11 cellular contexts compared by ENCODE assay signal in the genomic region with DNA sequence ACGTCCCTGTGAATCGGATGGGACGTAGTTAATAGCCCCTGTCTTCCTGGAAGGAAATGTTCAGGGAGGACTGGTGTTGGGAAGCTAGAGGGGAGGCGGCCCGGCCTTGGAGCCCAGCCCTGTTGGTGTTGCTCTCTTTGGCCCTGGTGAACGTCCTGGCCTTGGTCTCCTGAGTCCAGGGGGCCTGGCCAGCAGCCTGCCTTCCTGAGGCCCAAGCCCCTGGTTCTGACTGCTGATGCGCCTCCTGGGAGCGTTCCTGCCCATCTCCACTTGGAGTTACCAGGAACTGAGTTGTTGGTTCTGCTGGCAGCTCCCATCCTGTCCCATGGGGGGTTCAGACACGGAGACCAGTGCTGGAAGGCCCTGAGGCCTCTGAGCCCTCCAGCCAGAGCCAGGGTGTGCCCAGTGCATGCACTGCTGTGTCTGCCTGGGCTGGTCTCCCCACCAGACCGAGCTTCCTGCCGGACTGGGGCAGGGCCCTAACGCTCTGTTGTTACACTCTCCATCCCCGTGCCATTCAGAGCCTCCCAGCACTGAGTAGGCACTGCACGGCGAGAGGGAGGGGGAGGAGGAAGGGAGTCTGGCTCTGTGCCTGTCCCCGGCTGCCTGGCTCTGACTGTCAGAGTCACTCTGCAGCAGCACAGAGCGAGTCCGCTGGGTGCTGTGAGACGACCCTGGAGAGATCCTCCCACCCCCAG.
DNase-seq lines count a peak whose midpoint lies in the region; ATAC-seq and TF ChIP-seq lines count a peak whose summit lies in the region.
"Had no signal": no experiment of that assay in that cellular context is flagged by ENCODE, and none has a peak within 500 bp of the region (broad histone marks: within the 10 kb centered on the region; RNA-seq: fewer than 3 reads in every experiment).

No MANE protein-coding gene starts in this region.

- WGBS in right cardiac atrium: 27% methylated on average over 19 of the region's 19 CpGs

- intact Hi-C loops in right cardiac atrium (cut with DNase I): no loop called here

- no peaks in the 10 kb centered on the region for H3K36me3 ChIP-seq in MM.1S (replicated peaks; ENCODE audit: insufficient read depth, low read length)

- no peak overlapping the region for H3K9ac ChIP-seq in MM.1S (ENCODE audit: low read length)

- no peaks in the 10 kb centered on the region for H3K79me2 ChIP-seq in MM.1S (ENCODE audit: low read length)

- ATAC-seq in right cardiac atrium (peak; percentile 84 to 86), GM18511 (IDR thresholded peaks at IDR 0.05; ENCODE audit: unreplicated experiment) (no peak)
- ATAC-seq: activated T-cell treated with anti-CD3 and anti-CD28 coated beads, Interleukin-2, amount 50 U/mL, for 72 hours; stimulated activated naive B cell treated with anti-CD40 and anti-IgM and Interleukin-4, amounts not matched to agents 10 μg/mL and 1 μg/mL and 100 μg/mL, for 72 hours had no signal

- H3K27me3 ChIP-seq in right cardiac atrium (ENCODE audit: control insufficient read depth, insufficient read depth) (no peaks in the 10 kb centered on the region), MM.1S (replicated peaks; ENCODE audit: insufficient read depth, low read length) (peaks cover 86% of the 10 kb centered on the region)

- TF ChIP-seq CTCF in VCaP (conservative IDR thresholded peaks at IDR 0.05) (no peak), MM.1S (IDR thresholded peaks at IDR 0.05; ENCODE audit: low read length) (no peak)

- H4K20me1 ChIP-seq in MM.1S (ENCODE audit: insufficient read depth, low read length): no peaks in the 10 kb centered on the region

- H3K4me3 ChIP-seq in right cardiac atrium (ENCODE audit: low read length) (no peak overlapping the region), MM.1S (ENCODE audit: low read length) (no peak overlapping the region)

- H2AFZ ChIP-seq in MM.1S (ENCODE audit: low read length): no peak overlapping the region

- no peaks in the 10 kb centered on the region for H3K9me3 ChIP-seq in right cardiac atrium (ENCODE audit: control insufficient read depth, low read length)
- no peaks in the 10 kb centered on the region for H3K9me3 ChIP-seq in MM.1S (replicated peaks; ENCODE audit: insufficient read depth, low read length)

- DNase-seq in Daoy (ENCODE audit: low read depth) (peak; percentile 78), right cardiac atrium (peak; percentile 46 to 81 (median 74)), putamen (ENCODE audit: low spot score) (peak; percentile 57), AML-193 (lab: John Stamatoyannopoulos, UW) (no peak), activated gamma-delta T cell (lab: John Stamatoyannopoulos, UW) (no peak), MM.1S (no peak)
- DNase-seq: activated T-cell treated with anti-CD3 and anti-CD28 coated beads, Interleukin-2, amount 50 U/mL, for 72 hours; natural killer cell; stimulated activated naive B cell treated with anti-CD40 and anti-IgM and Interleukin-4, amounts not matched to agents 10 μg/mL and 1 μg/mL and 100 μg/mL, for 72 hours had no signal

- H3K27ac ChIP-seq in VCaP: peak overlapping the region; percentile 84
- peak overlapping the region; percentile 61 for H3K27ac ChIP-seq in right cardiac atrium (ENCODE audit: low read length)
- no peak overlapping the region for H3K27ac ChIP-seq in MM.1S (ENCODE audit: low read length)

- H3K4me2 ChIP-seq in MM.1S (ENCODE audit: low read depth, low read length): no peak overlapping the region

- H3K4me1 ChIP-seq in right cardiac atrium (ENCODE audit: control insufficient read depth, insufficient read depth, low read length): peaks cover 8% of the 10 kb centered on the region
- no peaks in the 10 kb centered on the region for H3K4me1 ChIP-seq in MM.1S (ENCODE audit: low read length)

- H3F3A ChIP-seq in MM.1S (ENCODE audit: insufficient read depth, low read length): no peaks in the 10 kb centered on the region

- no peaks in the 10 kb centered on the region for H3K9me2 ChIP-seq in MM.1S (replicated peaks; ENCODE audit: insufficient read depth, low read length)

Comparison
In these comparisons a context has a peak if more than half of its experiments do, and no peak if none do; other contexts are left out.
1. DNase-seq: peak in Daoy (single experiment), right cardiac atrium (3 of 3) and putamen (single experiment); none in AML-193 (0 of 2), activated gamma-delta T cell (single experiment) and MM.1S (single experiment).